17 cellular contexts compared by ENCODE assay signal in genomic region chr2:88955607-88956006, GRCh38.
DNase-seq lines count a peak whose midpoint lies in the region; ATAC-seq, FAIRE-seq and TF ChIP-seq lines count a peak whose summit lies in the region.
"Had no signal": no experiment of that assay in that cellular context is flagged by ENCODE, and none has a peak within 500 bp of the region (broad histone marks: within the 10 kb centered on the region; RNA-seq: fewer than 3 reads in every experiment).

No MANE protein-coding gene starts in this region.

- no peaks in the 10 kb centered on the region for H3K36me3 Mint-ChIP-seq in activated T-cell treated with anti-CD3 and anti-CD28 coated beads, Interleukin-2, amount 50 U/mL, for 72 hours (ENCODE audit: insufficient read depth in 2 of 2)
- no peaks in the 10 kb centered on the region for H3K36me3 Mint-ChIP-seq in activated T-cell treated with anti-CD3 and anti-CD28 coated beads, Interleukin-2, amount 50 U/mL, for 4 hours (ENCODE audit: insufficient read depth)

- peak; percentile 92 for FAIRE-seq in bronchial epithelial cell (lab: Jason Lieb, UNC)
- FAIRE-seq: A549, D721Med, HTR-8/SVneo had no signal

- no peak for DNase-seq in activated T-cell treated with anti-CD3 and anti-CD28 coated beads, Interleukin-2, amount 50 U/mL, for 72 hours
- DNase-seq in activated T-cell treated with anti-CD3 and anti-CD28 coated beads, Interleukin-2, amount 50 U/mL, for 4 hours = no peak
- DNase-seq in HT1080 (ENCODE audit: low read depth) (peak; percentile 36), bronchial epithelial cell (ENCODE audit: low read depth) (peak; percentile 25), mucosa of descending colon (no peak)
- no peak for DNase-seq in effector CD4-positive, alpha-beta T cell
- DNase-seq: AML-193; Caco-2; CD4-positive, alpha-beta T cell; GF-D8; GM23248; IMR-90 had no signal

- no peaks in the 10 kb centered on the region for H3K36me3 ChIP-seq in bronchial epithelial cell (ENCODE audit: control insufficient read depth, insufficient read depth, low read length)
- H3K36me3 ChIP-seq in mucosa of descending colon (ENCODE audit: low read depth) = no peaks in the 10 kb centered on the region
- H3K36me3 ChIP-seq: HAP-1 had no signal

- no peaks in the 10 kb centered on the region for H3K9me3 Mint-ChIP-seq in activated T-cell treated with anti-CD3 and anti-CD28 coated beads, Interleukin-2, amount 50 U/mL, for 72 hours
- H3K9me3 Mint-ChIP-seq in activated T-cell treated with anti-CD3 and anti-CD28 coated beads, Interleukin-2, amount 50 U/mL, for 4 hours = no peaks in the 10 kb centered on the region
- H3K9me3 Mint-ChIP-seq: CD4-positive, alpha-beta T cell had no signal

- H3K4me3 ChIP-seq in bronchial epithelial cell (ENCODE audit: low read depth, low read length) (no peak overlapping the region), mucosa of descending colon (no peak overlapping the region)
- H3K4me3 ChIP-seq: A549, GM23248, HAP-1 had no signal

- H3K4me3 Mint-ChIP-seq in activated T-cell treated with anti-CD3 and anti-CD28 coated beads, Interleukin-2, amount 50 U/mL, for 72 hours = no peak overlapping the region
- no peak overlapping the region for H3K4me3 Mint-ChIP-seq in activated T-cell treated with anti-CD3 and anti-CD28 coated beads, Interleukin-2, amount 50 U/mL, for 4 hours
- H3K4me3 Mint-ChIP-seq: CD4-positive, alpha-beta T cell had no signal

- peak; percentile 36 to 43 for ATAC-seq in activated T-cell treated with anti-CD3 and anti-CD28 coated beads, Interleukin-2, amount 50 U/mL, for 72 hours (replicated peaks in 1 of 2)
- no peak for ATAC-seq in activated T-cell treated with anti-CD3 and anti-CD28 coated beads, Interleukin-2, amount 50 U/mL, for 4 hours
- ATAC-seq in GM21576 (IDR thresholded peaks at IDR 0.05; ENCODE audit: unreplicated experiment) (no peak), mucosa of descending colon (no peak)
- ATAC-seq: A549 had no signal

- no peaks in the 10 kb centered on the region for H3K4me1 Mint-ChIP-seq in activated T-cell treated with anti-CD3 and anti-CD28 coated beads, Interleukin-2, amount 50 U/mL, for 72 hours (ENCODE audit: low read depth)
- no peaks in the 10 kb centered on the region for H3K4me1 Mint-ChIP-seq in activated T-cell treated with anti-CD3 and anti-CD28 coated beads, Interleukin-2, amount 50 U/mL, for 4 hours (ENCODE audit: low read depth)

- H3K9me3 ChIP-seq in mucosa of descending colon = no peaks in the 10 kb centered on the region
- H3K9me3 ChIP-seq: A549, Caco-2, HAP-1 had no signal

- H3K4me1 ChIP-seq in mucosa of descending colon (ENCODE audit: low read depth) = no peaks in the 10 kb centered on the region
- H3K4me1 ChIP-seq: A549, Caco-2, HAP-1 had no signal

- no peaks in the 10 kb centered on the region for H3K27me3 ChIP-seq in bronchial epithelial cell (ENCODE audit: control insufficient read depth, insufficient read depth, low read length)

- TF ChIP-seq CTCF in bronchial epithelial cell (IDR thresholded peaks at IDR 0.05; ENCODE audit: insufficient read depth, low read length, severe bottlenecking) = no peak
- TF ChIP-seq CTCF in mucosa of descending colon (IDR thresholded peaks at IDR 0.05) = no peak

- H3K27me3 Mint-ChIP-seq in activated T-cell treated with anti-CD3 and anti-CD28 coated beads, Interleukin-2, amount 50 U/mL, for 72 hours (ENCODE audit: low read depth) = peaks cover 14% of the 10 kb centered on the region
- H3K27me3 Mint-ChIP-seq in activated T-cell treated with anti-CD3 and anti-CD28 coated beads, Interleukin-2, amount 50 U/mL, for 4 hours (ENCODE audit: low read depth) = peaks cover 14% of the 10 kb centered on the region

- H3K27ac Mint-ChIP-seq in activated T-cell treated with anti-CD3 and anti-CD28 coated beads, Interleukin-2, amount 50 U/mL, for 72 hours = no peak overlapping the region
- H3K27ac Mint-ChIP-seq: CD4-positive, alpha-beta T cell had no signal

- intact Hi-C loops in mucosa of descending colon (cut with DNase I, micrococcal nuclease) = no loop called here

Comparison
In these comparisons a context has a peak if more than half of its experiments do, and no peak if none do; other contexts are left out.
1. ATAC-seq: peak in activated T-cell treated with anti-CD3 and anti-CD28 coated beads, Interleukin-2, amount 50 U/mL, for 72 hours (2 of 2); none in activated T-cell treated with anti-CD3 and anti-CD28 coated beads, Interleukin-2, amount 50 U/mL, for 4 hours (0 of 2), GM21576 (single experiment) and mucosa of descending colon (single experiment).
2. DNase-seq: peak in HT1080 (single experiment) and bronchial epithelial cell (single experiment); none in activated T-cell treated with anti-CD3 and anti-CD28 coated beads, Interleukin-2, amount 50 U/mL, for 72 hours (0 of 2), activated T-cell treated with anti-CD3 and anti-CD28 coated beads, Interleukin-2, amount 50 U/mL, for 4 hours (single experiment), effector CD4-positive, alpha-beta T cell (single experiment) and mucosa of descending colon (0 of 3).